In genomic region chr19:13053761-13054604, GRCh38 we compare ENCODE assay signal across 1 cellular context.
A peak's percentile ranks its signal among the peaks of the same experiment; 100 is the strongest.
TF ChIP-seq lines count a peak whose summit lies in the region.

No MANE protein-coding gene starts in this region.

TF ChIP-seq in HepG2, 621 proteins besides CTCF, POLR2A, EP300 and RAD21 (continued from another document):
- TF ChIP-seq UBTF (CRISPR knock-in tag; IDR thresholded peaks at IDR 0.05), result peak; percentile 70
- TF ChIP-seq ZFP91 (CRISPR knock-in tag; IDR thresholded peaks at IDR 0.05; ENCODE audit: borderline replicate concordance), result peak; percentile 84; the same call in 1 of the 2 replicates
TF ChIP-seq in HepG2: peak in this region for 237.
